1 cellular context compared by ENCODE assay signal in the genomic region with DNA sequence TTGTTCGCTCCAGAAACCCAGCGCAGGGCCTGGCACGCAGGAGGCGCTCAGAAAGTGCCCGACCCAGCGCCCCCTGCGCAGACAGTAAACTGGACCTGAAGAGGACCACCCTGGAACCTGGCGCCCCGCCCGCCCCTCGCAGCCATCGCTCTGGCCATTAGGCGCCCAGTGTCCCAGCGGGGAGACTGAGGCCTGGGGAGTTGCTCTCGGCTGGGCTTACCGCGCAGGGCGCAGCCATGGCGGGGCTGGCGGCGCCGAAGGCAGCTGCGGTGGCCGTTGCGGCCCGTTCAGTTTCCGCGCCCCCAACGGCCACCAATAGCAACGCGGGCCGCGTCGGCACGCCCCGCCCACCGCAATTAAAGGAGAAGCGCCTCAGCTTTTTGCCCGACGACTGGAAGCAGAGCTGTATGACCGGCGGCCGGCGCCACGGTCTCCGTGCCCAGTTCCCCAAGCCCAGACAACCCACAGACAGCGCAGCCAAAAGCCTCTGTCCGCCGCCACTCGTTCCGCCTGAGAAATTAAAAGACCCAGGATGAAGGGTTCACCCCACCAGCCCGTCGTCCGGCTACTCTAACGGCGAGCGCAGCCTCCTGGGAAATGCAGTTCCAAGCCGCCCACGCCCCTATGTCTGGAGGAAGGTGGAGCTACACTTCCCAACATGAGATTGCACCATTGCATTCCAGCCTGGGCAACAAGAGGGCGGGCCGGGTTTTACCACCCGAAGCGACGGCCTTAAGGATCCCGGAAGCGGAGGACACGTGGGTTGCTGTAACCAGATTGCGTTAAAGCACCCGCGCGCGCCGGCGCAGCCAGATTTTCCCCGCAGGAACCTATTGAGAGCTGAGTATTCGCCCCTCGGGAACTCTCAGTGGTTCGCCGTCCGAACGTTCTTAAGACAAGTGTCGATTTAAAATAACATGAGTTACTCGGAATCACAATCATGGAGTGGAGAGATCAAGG.
TF ChIP-seq lines count a peak whose summit lies in the region.

A gene (minus strand): TSS at position 289 of the 960 bp plus-strand sequence. CDS start 51 bp downstream, at position 238.

TF ChIP-seq in HepG2, 621 proteins besides CTCF, POLR2A, EP300 and RAD21 (continued from another document and continues in another):
- peak; percentile 93 for TF ChIP-seq ZNF143 (CRISPR knock-in tag; IDR thresholded peaks at IDR 0.05)
- TF ChIP-seq ZBTB7A (CRISPR knock-in tag; IDR thresholded peaks at IDR 0.05): no peak
- no peak for TF ChIP-seq NCOA5 (CRISPR knock-in tag; IDR thresholded peaks at IDR 0.05)
- peak; percentile 32; the same call in 1 of the 2 replicates for TF ChIP-seq ZMYM4 (CRISPR knock-in tag; IDR thresholded peaks at IDR 0.05)
- peak; percentile 59; the same call in 1 of the 2 replicates for TF ChIP-seq FOXK2 (IDR thresholded peaks at IDR 0.05)
- TF ChIP-seq, protein P1, sequence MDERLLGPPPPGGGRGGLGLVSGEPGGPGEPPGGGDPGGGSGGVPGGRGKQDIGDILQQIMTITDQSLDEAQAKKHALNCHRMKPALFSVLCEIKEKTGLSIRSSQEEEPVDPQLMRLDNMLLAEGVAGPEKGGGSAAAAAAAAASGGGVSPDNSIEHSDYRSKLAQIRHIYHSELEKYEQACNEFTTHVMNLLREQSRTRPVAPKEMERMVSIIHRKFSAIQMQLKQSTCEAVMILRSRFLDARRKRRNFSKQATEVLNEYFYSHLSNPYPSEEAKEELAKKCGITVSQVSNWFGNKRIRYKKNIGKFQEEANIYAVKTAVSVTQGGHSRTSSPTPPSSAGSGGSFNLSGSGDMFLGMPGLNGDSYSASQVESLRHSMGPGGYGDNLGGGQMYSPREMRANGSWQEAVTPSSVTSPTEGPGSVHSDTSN (CRISPR knock-in tag; IDR thresholded peaks at IDR 0.05): no peak
- TF ChIP-seq ZNF660 (CRISPR knock-in tag; IDR thresholded peaks at IDR 0.05; ENCODE audit: borderline replicate concordance, low read depth): no peak
- TF ChIP-seq, protein P2, sequence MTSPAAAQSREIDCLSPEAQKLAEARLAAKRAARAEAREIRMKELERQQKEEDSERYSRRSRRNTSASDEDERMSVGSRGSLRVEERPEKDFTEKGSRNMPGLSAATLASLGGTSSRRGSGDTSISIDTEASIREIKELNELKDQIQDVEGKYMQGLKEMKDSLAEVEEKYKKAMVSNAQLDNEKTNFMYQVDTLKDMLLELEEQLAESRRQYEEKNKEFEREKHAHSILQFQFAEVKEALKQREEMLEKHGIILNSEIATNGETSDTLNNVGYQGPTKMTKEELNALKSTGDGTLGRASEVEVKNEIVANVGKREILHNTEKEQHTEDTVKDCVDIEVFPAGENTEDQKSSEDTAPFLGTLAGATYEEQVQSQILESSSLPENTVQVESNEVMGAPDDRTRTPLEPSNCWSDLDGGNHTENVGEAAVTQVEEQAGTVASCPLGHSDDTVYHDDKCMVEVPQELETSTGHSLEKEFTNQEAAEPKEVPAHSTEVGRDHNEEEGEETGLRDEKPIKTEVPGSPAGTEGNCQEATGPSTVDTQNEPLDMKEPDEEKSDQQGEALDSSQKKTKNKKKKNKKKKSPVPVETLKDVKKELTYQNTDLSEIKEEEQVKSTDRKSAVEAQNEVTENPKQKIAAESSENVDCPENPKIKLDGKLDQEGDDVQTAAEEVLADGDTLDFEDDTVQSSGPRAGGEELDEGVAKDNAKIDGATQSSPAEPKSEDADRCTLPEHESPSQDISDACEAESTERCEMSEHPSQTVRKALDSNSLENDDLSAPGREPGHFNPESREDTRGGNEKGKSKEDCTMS (CRISPR knock-in tag; conservative IDR thresholded peaks at IDR 0.05): no peak
- peak; percentile 93 for TF ChIP-seq YEATS4 (CRISPR knock-in tag; IDR thresholded peaks at IDR 0.05; ENCODE audit: borderline replicate concordance)
- TF ChIP-seq, protein P3, sequence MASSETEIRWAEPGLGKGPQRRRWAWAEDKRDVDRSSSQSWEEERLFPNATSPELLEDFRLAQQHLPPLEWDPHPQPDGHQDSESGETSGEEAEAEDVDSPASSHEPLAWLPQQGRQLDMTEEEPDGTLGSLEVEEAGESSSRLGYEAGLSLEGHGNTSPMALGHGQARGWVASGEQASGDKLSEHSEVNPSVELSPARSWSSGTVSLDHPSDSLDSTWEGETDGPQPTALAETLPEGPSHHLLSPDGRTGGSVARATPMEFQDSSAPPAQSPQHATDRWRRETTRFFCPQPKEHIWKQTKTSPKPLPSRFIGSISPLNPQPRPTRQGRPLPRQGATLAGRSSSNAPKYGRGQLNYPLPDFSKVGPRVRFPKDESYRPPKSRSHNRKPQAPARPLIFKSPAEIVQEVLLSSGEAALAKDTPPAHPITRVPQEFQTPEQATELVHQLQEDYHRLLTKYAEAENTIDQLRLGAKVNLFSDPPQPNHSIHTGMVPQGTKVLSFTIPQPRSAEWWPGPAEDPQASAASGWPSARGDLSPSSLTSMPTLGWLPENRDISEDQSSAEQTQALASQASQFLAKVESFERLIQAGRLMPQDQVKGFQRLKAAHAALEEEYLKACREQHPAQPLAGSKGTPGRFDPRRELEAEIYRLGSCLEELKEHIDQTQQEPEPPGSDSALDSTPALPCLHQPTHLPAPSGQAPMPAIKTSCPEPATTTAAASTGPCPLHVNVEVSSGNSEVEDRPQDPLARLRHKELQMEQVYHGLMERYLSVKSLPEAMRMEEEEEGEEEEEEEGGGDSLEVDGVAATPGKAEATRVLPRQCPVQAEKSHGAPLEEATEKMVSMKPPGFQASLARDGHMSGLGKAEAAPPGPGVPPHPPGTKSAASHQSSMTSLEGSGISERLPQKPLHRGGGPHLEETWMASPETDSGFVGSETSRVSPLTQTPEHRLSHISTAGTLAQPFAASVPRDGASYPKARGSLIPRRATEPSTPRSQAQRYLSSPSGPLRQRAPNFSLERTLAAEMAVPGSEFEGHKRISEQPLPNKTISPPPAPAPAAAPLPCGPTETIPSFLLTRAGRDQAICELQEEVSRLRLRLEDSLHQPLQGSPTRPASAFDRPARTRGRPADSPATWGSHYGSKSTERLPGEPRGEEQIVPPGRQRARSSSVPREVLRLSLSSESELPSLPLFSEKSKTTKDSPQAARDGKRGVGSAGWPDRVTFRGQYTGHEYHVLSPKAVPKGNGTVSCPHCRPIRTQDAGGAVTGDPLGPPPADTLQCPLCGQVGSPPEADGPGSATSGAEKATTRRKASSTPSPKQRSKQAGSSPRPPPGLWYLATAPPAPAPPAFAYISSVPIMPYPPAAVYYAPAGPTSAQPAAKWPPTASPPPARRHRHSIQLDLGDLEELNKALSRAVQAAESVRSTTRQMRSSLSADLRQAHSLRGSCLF (CRISPR knock-in tag; IDR thresholded peaks at IDR 0.05; ENCODE audit: borderline replicate concordance): no peak
- TF ChIP-seq, protein P4, sequence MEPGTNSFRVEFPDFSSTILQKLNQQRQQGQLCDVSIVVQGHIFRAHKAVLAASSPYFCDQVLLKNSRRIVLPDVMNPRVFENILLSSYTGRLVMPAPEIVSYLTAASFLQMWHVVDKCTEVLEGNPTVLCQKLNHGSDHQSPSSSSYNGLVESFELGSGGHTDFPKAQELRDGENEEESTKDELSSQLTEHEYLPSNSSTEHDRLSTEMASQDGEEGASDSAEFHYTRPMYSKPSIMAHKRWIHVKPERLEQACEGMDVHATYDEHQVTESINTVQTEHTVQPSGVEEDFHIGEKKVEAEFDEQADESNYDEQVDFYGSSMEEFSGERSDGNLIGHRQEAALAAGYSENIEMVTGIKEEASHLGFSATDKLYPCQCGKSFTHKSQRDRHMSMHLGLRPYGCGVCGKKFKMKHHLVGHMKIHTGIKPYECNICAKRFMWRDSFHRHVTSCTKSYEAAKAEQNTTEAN (CRISPR knock-in tag; conservative IDR thresholded peaks at IDR 0.05): peak; percentile 29; the same call in 1 of the 2 replicates
- peak; percentile 83 for TF ChIP-seq ELF3 (CRISPR knock-in tag; IDR thresholded peaks at IDR 0.05)
- peak; percentile 15; the same call in 1 of the 2 replicates for TF ChIP-seq ZNF839 (CRISPR knock-in tag; IDR thresholded peaks at IDR 0.05; ENCODE audit: borderline replicate concordance)
- TF ChIP-seq, protein P5, sequence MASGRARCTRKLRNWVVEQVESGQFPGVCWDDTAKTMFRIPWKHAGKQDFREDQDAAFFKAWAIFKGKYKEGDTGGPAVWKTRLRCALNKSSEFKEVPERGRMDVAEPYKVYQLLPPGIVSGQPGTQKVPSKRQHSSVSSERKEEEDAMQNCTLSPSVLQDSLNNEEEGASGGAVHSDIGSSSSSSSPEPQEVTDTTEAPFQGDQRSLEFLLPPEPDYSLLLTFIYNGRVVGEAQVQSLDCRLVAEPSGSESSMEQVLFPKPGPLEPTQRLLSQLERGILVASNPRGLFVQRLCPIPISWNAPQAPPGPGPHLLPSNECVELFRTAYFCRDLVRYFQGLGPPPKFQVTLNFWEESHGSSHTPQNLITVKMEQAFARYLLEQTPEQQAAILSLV (CRISPR knock-in tag; IDR thresholded peaks at IDR 0.05; ENCODE audit: borderline replicate concordance): peak; percentile 42; the same call in 1 of the 2 replicates
- no peak for TF ChIP-seq SMAD9 (CRISPR knock-in tag; IDR thresholded peaks at IDR 0.05)
- TF ChIP-seq KLF15 (CRISPR knock-in tag; IDR thresholded peaks at IDR 0.05; ENCODE audit: borderline replicate concordance): no peak; the same call in 1 of the 2 replicates
- TF ChIP-seq, protein P6, sequence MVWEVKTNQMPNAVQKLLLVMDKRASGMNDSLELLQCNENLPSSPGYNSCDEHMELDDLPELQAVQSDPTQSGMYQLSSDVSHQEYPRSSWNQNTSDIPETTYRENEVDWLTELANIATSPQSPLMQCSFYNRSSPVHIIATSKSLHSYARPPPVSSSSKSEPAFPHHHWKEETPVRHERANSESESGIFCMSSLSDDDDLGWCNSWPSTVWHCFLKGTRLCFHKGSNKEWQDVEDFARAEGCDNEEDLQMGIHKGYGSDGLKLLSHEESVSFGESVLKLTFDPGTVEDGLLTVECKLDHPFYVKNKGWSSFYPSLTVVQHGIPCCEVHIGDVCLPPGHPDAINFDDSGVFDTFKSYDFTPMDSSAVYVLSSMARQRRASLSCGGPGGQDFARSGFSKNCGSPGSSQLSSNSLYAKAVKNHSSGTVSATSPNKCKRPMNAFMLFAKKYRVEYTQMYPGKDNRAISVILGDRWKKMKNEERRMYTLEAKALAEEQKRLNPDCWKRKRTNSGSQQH (CRISPR knock-in tag; IDR thresholded peaks at IDR 0.05; ENCODE audit: low read depth): peak; percentile 91
- no peak for TF ChIP-seq ZFP37 (CRISPR knock-in tag; IDR thresholded peaks at IDR 0.05; ENCODE audit: borderline replicate concordance)
- TF ChIP-seq FOXA1 (IDR thresholded peaks at IDR 0.05): no peak
- TF ChIP-seq FOXA1 (CRISPR knock-in tag; IDR thresholded peaks at IDR 0.05): peak; percentile 55
- no peak for TF ChIP-seq ZNF496 (CRISPR knock-in tag; IDR thresholded peaks at IDR 0.05; ENCODE audit: insufficient replicate concordance)
- TF ChIP-seq ZNF615 (CRISPR knock-in tag; IDR thresholded peaks at IDR 0.05; ENCODE audit: borderline replicate concordance): no peak
- TF ChIP-seq XRCC5 (optimal IDR thresholded peaks at IDR 0.05; ENCODE audit: low read length): peak; percentile 52
- peak; percentile 98 for TF ChIP-seq CEBPB (IDR thresholded peaks at IDR 0.05; ENCODE audit: borderline replicate concordance, low read depth, low read length)
- TF ChIP-seq, protein P7, sequence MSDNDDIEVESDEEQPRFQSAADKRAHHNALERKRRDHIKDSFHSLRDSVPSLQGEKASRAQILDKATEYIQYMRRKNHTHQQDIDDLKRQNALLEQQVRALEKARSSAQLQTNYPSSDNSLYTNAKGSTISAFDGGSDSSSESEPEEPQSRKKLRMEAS (IDR thresholded peaks at IDR 0.05): peak; percentile 95
- no peak for TF ChIP-seq PAF1 (CRISPR knock-in tag; IDR thresholded peaks at IDR 0.05)
- no peak for TF ChIP-seq ZNF251 (CRISPR knock-in tag; IDR thresholded peaks at IDR 0.05)
- TF ChIP-seq HOXA5 (CRISPR knock-in tag; IDR thresholded peaks at IDR 0.05): 0 out of 2 replicates have a peak, but pooled peaks have one; percentile 76
- TF ChIP-seq, protein P8, sequence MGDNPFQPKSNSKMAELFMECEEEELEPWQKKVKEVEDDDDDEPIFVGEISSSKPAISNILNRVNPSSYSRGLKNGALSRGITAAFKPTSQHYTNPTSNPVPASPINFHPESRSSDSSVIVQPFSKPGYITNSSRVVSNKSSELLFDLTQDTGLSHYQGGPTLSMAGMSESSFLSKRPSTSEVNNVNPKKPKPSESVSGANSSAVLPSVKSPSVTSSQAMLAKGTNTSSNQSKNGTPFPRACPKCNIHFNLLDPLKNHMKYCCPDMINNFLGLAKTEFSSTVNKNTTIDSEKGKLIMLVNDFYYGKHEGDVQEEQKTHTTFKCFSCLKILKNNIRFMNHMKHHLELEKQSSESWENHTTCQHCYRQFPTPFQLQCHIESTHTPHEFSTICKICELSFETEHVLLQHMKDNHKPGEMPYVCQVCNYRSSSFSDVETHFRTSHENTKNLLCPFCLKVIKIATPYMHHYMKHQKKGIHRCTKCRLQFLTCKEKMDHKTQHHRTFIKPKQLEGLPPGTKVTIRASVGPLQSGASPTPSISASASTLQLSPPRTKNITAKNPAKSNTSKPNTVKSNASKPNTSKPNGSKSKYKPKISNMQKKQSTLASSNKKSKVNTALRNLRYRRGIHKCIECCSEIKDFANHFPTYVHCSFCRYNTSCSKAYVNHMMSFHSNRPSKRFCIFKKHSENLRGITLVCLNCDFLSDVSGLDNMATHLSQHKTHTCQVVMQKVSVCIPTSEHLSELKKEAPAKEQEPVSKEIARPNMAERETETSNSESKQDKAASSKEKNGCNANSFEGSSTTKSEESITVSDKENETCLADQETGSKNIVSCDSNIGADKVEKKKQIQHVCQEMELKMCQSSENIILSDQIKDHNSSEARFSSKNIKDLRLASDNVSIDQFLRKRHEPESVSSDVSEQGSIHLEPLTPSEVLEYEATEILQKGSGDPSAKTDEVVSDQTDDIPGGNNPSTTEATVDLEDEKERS (CRISPR knock-in tag; IDR thresholded peaks at IDR 0.05): no peak
- TF ChIP-seq ZNF713 (CRISPR knock-in tag; IDR thresholded peaks at IDR 0.05): no peak
- TF ChIP-seq ZIK1 (CRISPR knock-in tag; IDR thresholded peaks at IDR 0.05; ENCODE audit: borderline replicate concordance, low read depth): no peak
- 0 out of 2 replicates have a peak, but pooled peaks have one; percentile 22 for TF ChIP-seq ZMYM2 (CRISPR knock-in tag; IDR thresholded peaks at IDR 0.05)
- TF ChIP-seq, protein P9, sequence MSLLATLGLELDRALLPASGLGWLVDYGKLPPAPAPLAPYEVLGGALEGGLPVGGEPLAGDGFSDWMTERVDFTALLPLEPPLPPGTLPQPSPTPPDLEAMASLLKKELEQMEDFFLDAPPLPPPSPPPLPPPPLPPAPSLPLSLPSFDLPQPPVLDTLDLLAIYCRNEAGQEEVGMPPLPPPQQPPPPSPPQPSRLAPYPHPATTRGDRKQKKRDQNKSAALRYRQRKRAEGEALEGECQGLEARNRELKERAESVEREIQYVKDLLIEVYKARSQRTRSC (CRISPR knock-in tag; IDR thresholded peaks at IDR 0.05; ENCODE audit: low read depth): no peak; the same call in 1 of the 2 replicates
- TF ChIP-seq, protein P10, sequence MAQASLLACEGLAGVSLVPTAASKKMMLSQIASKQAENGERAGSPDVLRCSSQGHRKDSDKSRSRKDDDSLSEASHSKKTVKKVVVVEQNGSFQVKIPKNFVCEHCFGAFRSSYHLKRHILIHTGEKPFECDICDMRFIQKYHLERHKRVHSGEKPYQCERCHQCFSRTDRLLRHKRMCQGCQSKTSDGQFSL (CRISPR knock-in tag; IDR thresholded peaks at IDR 0.05): peak; percentile 31; the same call in 1 of the 2 replicates
- TF ChIP-seq ZNF557 (CRISPR knock-in tag; IDR thresholded peaks at IDR 0.05): no peak
